Comparison of ENCODE assay signal across 11 cellular contexts in genomic region chr1:87902830-87903614, GRCh38.
DNase-seq lines count a peak whose midpoint lies in the region; ATAC-seq, FAIRE-seq and TF ChIP-seq lines count a peak whose summit lies in the region.
"Had no signal": no experiment of that assay in that cellular context is flagged by ENCODE, and none has a peak within 500 bp of the region (broad histone marks: within the 10 kb centered on the region; RNA-seq: fewer than 3 reads in every experiment).

No MANE protein-coding gene starts in this region.

- peaks cover 9% of the 10 kb centered on the region in 2 donors for H3K27me3 Mint-ChIP-seq in T-cell

- POLR2A ChIA-PET in T-cell (lab: Charles Lee): interaction anchor here in 1 of 2 donors (0.6 kb wide), 1 partner anchor 437 kb away, joined by 5 read pairs; no protein-coding TSS in a partner anchor

- peak; percentile 92 for DNase-seq in DMS53 (lab: John Stamatoyannopoulos, UW)
- DNase-seq in HPDE6-E6E7 (ENCODE audit: extremely low spot score): no peak
- no peak for DNase-seq in T-cell
- DNase-seq in stimulated activated CD4-positive, alpha-beta T cell treated with anti-CD3 and anti-CD28 coated beads, Interleukin-4, amount 100 ng/mL, for 24 hours: no peak
- DNase-seq in urothelium cell line (ENCODE audit: low spot score): no peak
- DNase-seq: MG63, testis had no signal

- H3K9me2 ChIP-seq in SU-DHL-6 (replicated peaks; ENCODE audit: insufficient read depth, low read length): no peaks in the 10 kb centered on the region

- H3K79me2 ChIP-seq in SU-DHL-6 (ENCODE audit: insufficient read depth, low read length): no peaks in the 10 kb centered on the region

- H3K9ac ChIP-seq in SU-DHL-6 (ENCODE audit: low read length) (peak overlapping the region; percentile 8; the same call in 1 of the 2 replicates), liver (ENCODE audit: low read depth in 1 of 2, low read length in 2 of 2) (no peak overlapping the region)

- no peaks in the 10 kb centered on the region for H3K9me3 ChIP-seq in SU-DHL-6 (ENCODE audit: insufficient read depth, low read length)
- no peaks in the 10 kb centered on the region for H3K9me3 ChIP-seq in liver (ENCODE audit: control insufficient read depth in 4 of 4, low read length in 3 of 4)
- H3K9me3 ChIP-seq: MG63, testis had no signal

- H2AFZ ChIP-seq in SU-DHL-6 (ENCODE audit: low read depth, low read length, severe bottlenecking): peak overlapping the region; percentile 68

- H3K4me1 Mint-ChIP-seq in T-cell: peaks cover 0 to 2% (median 0%) of the 10 kb centered on the region in 3 donors
- H3K4me1 Mint-ChIP-seq: activated T-helper 17 cell treated with anti-CD3 and anti-CD28 coated beads, Interleukin-2, amount 50 U/mL, for 72 hours had no signal

- H4K20me1 ChIP-seq in SU-DHL-6 (ENCODE audit: low read depth, low read length): no peaks in the 10 kb centered on the region

- H3K4me1 ChIP-seq in liver (ENCODE audit: control insufficient read depth in 4 of 4, insufficient read depth in 4 of 4, low read length in 3 of 4): no peaks in the 10 kb centered on the region
- H3K4me1 ChIP-seq: testis had no signal

- peak overlapping the region; percentile 51 for H3K4me2 ChIP-seq in SU-DHL-6 (ENCODE audit: low read depth, low read length, poor library complexity, severe bottlenecking)

- H3K36me3 Mint-ChIP-seq in T-cell: no peaks in the 10 kb centered on the region

- ATAC-seq in HG02678 (IDR thresholded peaks at IDR 0.05; ENCODE audit: unreplicated experiment) (peak; percentile 61), T-cell (replicated peaks in 1 of 4) (no peak)
- ATAC-seq: activated T-helper 17 cell treated with anti-CD3 and anti-CD28 coated beads, Interleukin-2, amount 50 U/mL, for 72 hours had no signal

- H3K36me3 ChIP-seq in SU-DHL-6 (ENCODE audit: low read length): no peaks in the 10 kb centered on the region
- no peaks in the 10 kb centered on the region for H3K36me3 ChIP-seq in liver (ENCODE audit: control insufficient read depth in 4 of 4, insufficient read depth in 3 of 4, low read depth in 1 of 4, low read length in 3 of 4)
- H3K36me3 ChIP-seq: MG63 had no signal

- CTCF ChIA-PET in T-cell (lab: Charles Lee): no interaction called here

- no peak for TF ChIP-seq CTCF in SU-DHL-6 (IDR thresholded peaks at IDR 0.05; ENCODE audit: insufficient read depth, low read length, poor library complexity, severe bottlenecking)
- no peak for TF ChIP-seq CTCF in liver (IDR thresholded peaks at IDR 0.05; ENCODE audit: low read depth, low read length, missing input control)

- no peak overlapping the region for H3K27ac Mint-ChIP-seq in T-cell
- H3K27ac Mint-ChIP-seq: activated T-helper 17 cell treated with anti-CD3 and anti-CD28 coated beads, Interleukin-2, amount 50 U/mL, for 72 hours had no signal

- H3K27ac ChIP-seq in SU-DHL-6 (ENCODE audit: low read depth, low read length) (no peak overlapping the region), liver (ENCODE audit: low read depth in 1 of 2, low read length in 2 of 2) (no peak overlapping the region)
- H3K27ac ChIP-seq: testis had no signal

- H3K9me3 Mint-ChIP-seq in T-cell: no peaks in the 10 kb centered on the region
- H3K9me3 Mint-ChIP-seq: activated T-helper 17 cell treated with anti-CD3 and anti-CD28 coated beads, Interleukin-2, amount 50 U/mL, for 72 hours had no signal

- H3F3A ChIP-seq in SU-DHL-6 (ENCODE audit: insufficient read depth): no peaks in the 10 kb centered on the region

- no peak overlapping the region for H3K4me3 Mint-ChIP-seq in T-cell
- H3K4me3 Mint-ChIP-seq: activated T-helper 17 cell treated with anti-CD3 and anti-CD28 coated beads, Interleukin-2, amount 50 U/mL, for 72 hours had no signal

- FAIRE-seq in urothelium cell line (lab: Jason Lieb, UNC): no peak

- H3K4me3 ChIP-seq in SU-DHL-6 (ENCODE audit: insufficient read depth, low read length, poor library complexity, severe bottlenecking) (no peak overlapping the region), liver (ENCODE audit: low read depth in 1 of 3, low read length in 3 of 3) (no peak overlapping the region)
- H3K4me3 ChIP-seq: MG63, testis had no signal

- WGBS in liver: 52% methylated on average over 4 of the region's 4 CpGs

- H3K27me3 ChIP-seq in SU-DHL-6 (ENCODE audit: low read length) (no peaks in the 10 kb centered on the region), liver (ENCODE audit: control insufficient read depth in 4 of 4, insufficient read depth in 4 of 4, low read length in 3 of 4) (no peaks in the 10 kb centered on the region)
- H3K27me3 ChIP-seq: MG63, testis had no signal

- TF ChIP-seq RAD21 in liver (IDR thresholded peaks at IDR 0.05): peak in 1 of 2 donors; percentile 12

TF ChIP-seq in liver, 16 proteins besides CTCF, POLR2A, EP300 and RAD21:
- TF ChIP-seq RXRA (IDR thresholded peaks at IDR 0.05) (peak; percentile 56 to 63), FOXA2 (IDR thresholded peaks at IDR 0.05) (no peak), NR2F2 (IDR thresholded peaks at IDR 0.05) (peak; percentile 55), SP1 (IDR thresholded peaks at IDR 0.05) (peak; percentile 46), JUND (IDR thresholded peaks at IDR 0.05) (no peak), REST (IDR thresholded peaks at IDR 0.05) (no peak), FOXA1 (IDR thresholded peaks at IDR 0.05) (no peak), EGR1 (IDR thresholded peaks at IDR 0.05; ENCODE audit: low read depth in 2 of 2) (no peak), ATF3 (IDR thresholded peaks at IDR 0.05) (no peak), HNF4A (conservative IDR thresholded peaks at IDR 0.05) (no peak)
